Comparison of ENCODE assay signal across 11 cellular contexts in genomic region chr14:24289649-24290283, GRCh38. TPM values are rescaled to one million over a fixed set of nuclear protein-coding genes. Genes with fewer than 3 reads are reported as not detected.
A peak's percentile ranks its signal among the peaks of the same experiment; 100 is the strongest.
DNase-seq lines count a peak whose midpoint lies in the region; ATAC-seq and TF ChIP-seq lines count a peak whose summit lies in the region.
"Had no signal": no experiment of that assay in that cellular context is flagged by ENCODE, and none has a peak within 500 bp of the region (broad histone marks: within the 10 kb centered on the region; RNA-seq: fewer than 3 reads in every experiment).

No MANE protein-coding gene starts in this region.

- 81% methylated on average over 6 of the region's 6 CpGs for WGBS in esophagus muscularis mucosa

- H3K27ac ChIP-seq in esophagus muscularis mucosa (replicated peaks in 1 of 4): no peak overlapping the region

- CTCF ChIA-PET in activated CD4-positive, alpha-beta T cell treated with anti-CD3 and anti-CD28 coated beads for 36 hours (lab: Charles Lee): interaction anchor here (0.9 to 4.2 kb wide), 13 partner anchors 10 to 182 kb away, joined by 3 to 36 read pairs (median 5); partner anchors contain the start of genes CIDEB, DHRS1, IPO4 and MDP1
- CTCF ChIA-PET in activated CD4-positive, alpha-beta memory T cell treated with anti-CD3 and anti-CD28 coated beads for 36 hours (lab: Charles Lee): interaction anchor here (1.0 to 5.2 kb wide), 12 partner anchors 9 to 181 kb away, joined by 3 to 57 read pairs (median 10); partner anchors contain the start of genes CIDEB, DHRS1, NOP9 and RABGGTA

- peaks cover 28% of the 10 kb centered on the region for H3K4me1 Mint-ChIP-seq in activated CD4-positive, alpha-beta T cell treated with anti-CD3 and anti-CD28 coated beads for 36 hours
- H3K4me1 Mint-ChIP-seq in activated CD4-positive, alpha-beta memory T cell treated with anti-CD3 and anti-CD28 coated beads for 36 hours (ENCODE audit: low read depth): peaks cover 25% of the 10 kb centered on the region

- H3K4me3 Mint-ChIP-seq in activated CD4-positive, alpha-beta T cell treated with anti-CD3 and anti-CD28 coated beads for 36 hours: peak overlapping the region; percentile 21
- no peak overlapping the region for H3K4me3 Mint-ChIP-seq in activated CD4-positive, alpha-beta memory T cell treated with anti-CD3 and anti-CD28 coated beads for 36 hours
- H3K4me3 Mint-ChIP-seq: HFFc6 had no signal

- TF ChIP-seq CTCF in esophagus muscularis mucosa (IDR thresholded peaks at IDR 0.05): no peak

- no peaks in the 10 kb centered on the region for H3K27me3 Mint-ChIP-seq in activated CD4-positive, alpha-beta T cell treated with anti-CD3 and anti-CD28 coated beads for 36 hours
- peaks cover 2% of the 10 kb centered on the region for H3K27me3 Mint-ChIP-seq in activated CD4-positive, alpha-beta memory T cell treated with anti-CD3 and anti-CD28 coated beads for 36 hours

- peak; percentile 99 for ATAC-seq in activated CD4-positive, alpha-beta T cell treated with anti-CD3 and anti-CD28 coated beads for 36 hours

- H3K9me3 Mint-ChIP-seq in activated CD4-positive, alpha-beta T cell treated with anti-CD3 and anti-CD28 coated beads for 36 hours (ENCODE audit: low read depth): no peaks in the 10 kb centered on the region
- no peaks in the 10 kb centered on the region for H3K9me3 Mint-ChIP-seq in activated CD4-positive, alpha-beta memory T cell treated with anti-CD3 and anti-CD28 coated beads for 36 hours
- H3K9me3 Mint-ChIP-seq: HFFc6 had no signal

- H3K9me3 ChIP-seq in esophagus muscularis mucosa: no peaks in the 10 kb centered on the region

- TF ChIP-seq POLR2A in esophagus muscularis mucosa (IDR thresholded peaks at IDR 0.05; ENCODE audit: low read depth): no peak

- intact Hi-C loops in activated CD4-positive, alpha-beta T cell treated with anti-CD3 and anti-CD28 coated beads for 36 hours (cut with DNase I, micrococcal nuclease): loop anchor here (1.0 kb wide), 3 partner anchors 8 to 15 kb away; no protein-coding TSS in a partner anchor
- intact Hi-C loops in activated CD4-positive, alpha-beta memory T cell treated with anti-CD3 and anti-CD28 coated beads for 36 hours (cut with micrococcal nuclease): loop anchor here (1.0 to 2.0 kb wide), 4 partner anchors 8 to 47 kb away; partner anchors contain the start of gene TINF2
- intact Hi-C loops in esophagus muscularis mucosa (cut with DNase I): no loop called here

- no peak overlapping the region for H3K4me3 ChIP-seq in esophagus muscularis mucosa

- H3K4me1 ChIP-seq in esophagus muscularis mucosa: no peaks in the 10 kb centered on the region

- peaks cover 31% of the 10 kb centered on the region for H3K36me3 Mint-ChIP-seq in activated CD4-positive, alpha-beta T cell treated with anti-CD3 and anti-CD28 coated beads for 36 hours (ENCODE audit: low read depth)
- peaks cover 22% of the 10 kb centered on the region for H3K36me3 Mint-ChIP-seq in activated CD4-positive, alpha-beta memory T cell treated with anti-CD3 and anti-CD28 coated beads for 36 hours

- peak; percentile 88 for DNase-seq in activated CD4-positive, alpha-beta T cell treated with anti-CD3 and anti-CD28 coated beads for 36 hours
- no peak for DNase-seq in activated CD4-positive, alpha-beta T cell treated with anti-CD3 and anti-CD28 coated beads, Interleukin-2, amount 50 U/mL, for 1 hour
- DNase-seq in activated CD4-positive, alpha-beta memory T cell treated with anti-CD3 and anti-CD28 coated beads for 36 hours: peak; percentile 90
- DNase-seq in stimulated activated CD8-positive, alpha-beta memory T cell treated with anti-CD3 and anti-CD28 coated beads, Interleukin-15, amount 100 ng/mL, for 48 hours (ENCODE audit: low read depth in 2 of 2): peak; percentile 63 to 75
- DNase-seq in 8988T (no peak), esophagus muscularis mucosa (ENCODE audit: extremely low spot score) (no peak)
- DNase-seq: foreskin fibroblast, HFFc6, KBM-7 had no signal

- TF ChIP-seq EP300 in esophagus muscularis mucosa (IDR thresholded peaks at IDR 0.05): no peak

- peaks cover 20 to 54% (median 38%) of the 10 kb centered on the region in 4 donors for H3K36me3 ChIP-seq in esophagus muscularis mucosa

- POLR2A ChIA-PET in activated CD4-positive, alpha-beta T cell treated with anti-CD3 and anti-CD28 coated beads for 36 hours (lab: Charles Lee): interaction anchor here (0.9 to 1.5 kb wide), 6 partner anchors 11 to 142 kb away, joined by 3 to 10 read pairs (median 5); partner anchors contain the start of genes LTB4R2, RABGGTA and TINF2
- POLR2A ChIA-PET in activated CD4-positive, alpha-beta memory T cell treated with anti-CD3 and anti-CD28 coated beads for 36 hours (lab: Charles Lee): interaction anchor here (0.8 to 2.1 kb wide), 11 partner anchors 9 to 143 kb away, joined by 3 to 15 read pairs (median 3); partner anchors contain the start of genes CBLN3, CHMP4A, KHNYN and MDP1

- H3K27ac Mint-ChIP-seq in activated CD4-positive, alpha-beta T cell treated with anti-CD3 and anti-CD28 coated beads for 36 hours: peak overlapping the region; percentile 25
- H3K27ac Mint-ChIP-seq in activated CD4-positive, alpha-beta memory T cell treated with anti-CD3 and anti-CD28 coated beads for 36 hours: peak overlapping the region; percentile 8
- H3K27ac Mint-ChIP-seq: HFFc6 had no signal

- no peaks in the 10 kb centered on the region for H3K27me3 ChIP-seq in esophagus muscularis mucosa

RNA-seq across cellular contexts. Expression of gene DHRS1, which starts 9.8 kb away (rescaled TPM):
- 10 to 100 TPM; 11.7 to 14.6 TPM for total RNA-seq in activated CD4-positive, alpha-beta T cell treated with anti-CD3 and anti-CD28 coated beads for 36 hours
- total RNA-seq in activated CD4-positive, alpha-beta memory T cell treated with anti-CD3 and anti-CD28 coated beads for 36 hours: 10 to 100 TPM; 14.7 to 14.9 TPM
- 10 to 100 TPM; 13.9 to 22.4 (median 19.2) TPM for total RNA-seq in esophagus muscularis mucosa

RNA-seq across cellular contexts. Expression of gene NOP9, which starts 9.9 kb away (rescaled TPM):
- 10 to 100 TPM; 24.4 to 32.5 TPM for total RNA-seq in activated CD4-positive, alpha-beta T cell treated with anti-CD3 and anti-CD28 coated beads for 36 hours
- 10 to 100 TPM; 30.7 to 30.9 TPM for total RNA-seq in activated CD4-positive, alpha-beta memory T cell treated with anti-CD3 and anti-CD28 coated beads for 36 hours
- total RNA-seq in esophagus muscularis mucosa: 10 to 100 TPM; 16.6 to 29.2 (median 21.6) TPM

RNA-seq across cellular contexts. Expression of gene CIDEB, which starts 18.0 kb away (rescaled TPM):
- total RNA-seq in activated CD4-positive, alpha-beta T cell treated with anti-CD3 and anti-CD28 coated beads for 36 hours: 10 to 100 TPM; 11.1 to 14.0 TPM
- total RNA-seq in activated CD4-positive, alpha-beta memory T cell treated with anti-CD3 and anti-CD28 coated beads for 36 hours: 10 to 100 TPM; 22.6 to 25.8 TPM
- total RNA-seq in esophagus muscularis mucosa: 10 to 100 TPM in 1 of 4 donors, 1 to 10 TPM in 3; 6.6 to 12.5 (median 8.1) TPM
- total RNA-seq: A172, NCI-H460 had no signal

RNA-seq across cellular contexts. Expression of gene RABGGTA, which starts 18.4 kb away (rescaled TPM):
- total RNA-seq in activated CD4-positive, alpha-beta T cell treated with anti-CD3 and anti-CD28 coated beads for 36 hours: 10 to 100 TPM; 52.1 to 56.0 TPM
- 10 to 100 TPM; 39.5 to 40.6 TPM for total RNA-seq in activated CD4-positive, alpha-beta memory T cell treated with anti-CD3 and anti-CD28 coated beads for 36 hours
- 10 to 100 TPM; 14.6 to 27.8 (median 20.3) TPM for total RNA-seq in esophagus muscularis mucosa

RNA-seq across cellular contexts. Expression of gene LTB4R2, which starts 20.2 kb away (rescaled TPM):
- total RNA-seq in activated CD4-positive, alpha-beta T cell treated with anti-CD3 and anti-CD28 coated beads for 36 hours: 1 to 10 TPM; 7.5 to 9.5 TPM
- 1 to 10 TPM; 9.4 to 9.6 TPM for total RNA-seq in activated CD4-positive, alpha-beta memory T cell treated with anti-CD3 and anti-CD28 coated beads for 36 hours
- 1 to 10 TPM; 1.7 to 3.7 (median 2.4) TPM for total RNA-seq in esophagus muscularis mucosa

Comparison
In these comparisons a context has a peak if more than half of its experiments do, and no peak if none do; other contexts are left out.
1. DNase-seq: peak in activated CD4-positive, alpha-beta T cell treated with anti-CD3 and anti-CD28 coated beads for 36 hours (single experiment), activated CD4-positive, alpha-beta memory T cell treated with anti-CD3 and anti-CD28 coated beads for 36 hours (single experiment) and stimulated activated CD8-positive, alpha-beta memory T cell treated with anti-CD3 and anti-CD28 coated beads, Interleukin-15, amount 100 ng/mL, for 48 hours (2 of 2); none in activated CD4-positive, alpha-beta T cell treated with anti-CD3 and anti-CD28 coated beads, Interleukin-2, amount 50 U/mL, for 1 hour (single experiment), 8988T (single experiment) and esophagus muscularis mucosa (single experiment).